Comparison of ENCODE assay signal across 8 cellular contexts in genomic region chr14:54650331-54651017, GRCh38.
DNase-seq lines count a peak whose midpoint lies in the region; TF ChIP-seq lines count a peak whose summit lies in the region.
"Had no signal": no experiment of that assay in that cellular context is flagged by ENCODE, and none has a peak within 500 bp of the region (broad histone marks: within the 10 kb centered on the region; RNA-seq: fewer than 3 reads in every experiment).

No MANE protein-coding gene starts in this region.

- no peak overlapping the region for H4K91ac ChIP-seq in mesenchymal stem cell (ENCODE audit: low read length)

- H3K4me1 ChIP-seq in mesenchymal stem cell (ENCODE audit: control insufficient read depth, insufficient read depth, low read depth, low read length) (peaks cover 9% of the 10 kb centered on the region), uterus (peaks cover 3 to 11% of the 10 kb centered on the region in 2 donors)

- no peak for TF ChIP-seq CTCF in endothelial cell (IDR thresholded peaks at IDR 0.05; ENCODE audit: unreplicated experiment)
- TF ChIP-seq CTCF in uterus (IDR thresholded peaks at IDR 0.05): no peak

- H2BK5ac ChIP-seq in mesenchymal stem cell (ENCODE audit: low read depth, low read length, poor library complexity, severe bottlenecking): peak overlapping the region; percentile 82

- H3K14ac ChIP-seq in mesenchymal stem cell (ENCODE audit: low read length in 2 of 2): no peak overlapping the region

- no peak overlapping the region for H3K4ac ChIP-seq in mesenchymal stem cell (ENCODE audit: low read depth in 1 of 2, low read length in 2 of 2)

- H3K27me3 ChIP-seq in mesenchymal stem cell (ENCODE audit: control insufficient read depth in 1 of 2, insufficient read depth in 1 of 2, low read length in 2 of 2) (no peaks in the 10 kb centered on the region), uterus (no peaks in the 10 kb centered on the region)

- WGBS in mesenchymal stem cell: 6% methylated on average over 10 of the region's 11 CpGs

- DNase-seq in LoVo (ENCODE audit: low spot score) (peak; percentile 8), endothelial cell (ENCODE audit: low spot score) (no peak), mesenchymal stem cell (peak; percentile 96), uterus (peak; percentile 35 to 58), amniotic stem cell (lab: John Stamatoyannopoulos, UW) (no peak), DMS114 treated with DMSO at 0.1 percent for 48 hours (lab: John Stamatoyannopoulos, UW; ENCODE audit: unreplicated experiment) (no peak)
- DNase-seq in activated T-cell treated with anti-CD3 and anti-CD28 coated beads, Interleukin-2, amount 50 U/mL, for 48 hours: no peak
- DNase-seq: SHP77 treated with DMSO at 0.1 percent for 48 hours had no signal

- no peak overlapping the region for H4K8ac ChIP-seq in mesenchymal stem cell (ENCODE audit: low read length)

- no peak for TF ChIP-seq POLR2A in uterus (IDR thresholded peaks at IDR 0.05)

- H2BK12ac ChIP-seq in mesenchymal stem cell (ENCODE audit: low read length in 2 of 2): peak overlapping the region in 1 of 2 experiments; percentile 41

- H3K4me1 Mint-ChIP-seq in endothelial cell (ENCODE audit: unreplicated experiment): peaks cover 39% of the 10 kb centered on the region

- peak overlapping the region; percentile 61 for H2BK120ac ChIP-seq in mesenchymal stem cell (ENCODE audit: low read depth, low read length)

- H2AK5ac ChIP-seq in mesenchymal stem cell (ENCODE audit: low read length, severe bottlenecking): peak overlapping the region; percentile 80

- intact Hi-C loops in uterus (cut with DNase I; ENCODE audit: low total_unique reads): no loop called here

- H3K27ac Mint-ChIP-seq in endothelial cell (ENCODE audit: unreplicated experiment): peak overlapping the region; percentile 87

- H3K9ac ChIP-seq in mesenchymal stem cell (ENCODE audit: low read length): peak overlapping the region; percentile 71

- H3K36me3 Mint-ChIP-seq in endothelial cell (ENCODE audit: low read depth, unreplicated experiment): no peaks in the 10 kb centered on the region

- H3K36me3 ChIP-seq in mesenchymal stem cell (ENCODE audit: control insufficient read depth in 1 of 2, insufficient read depth in 2 of 2, low read depth in 1 of 2, low read length in 2 of 2) (no peaks in the 10 kb centered on the region), uterus (no peaks in the 10 kb centered on the region)

- H3K4me3 Mint-ChIP-seq in endothelial cell (ENCODE audit: unreplicated experiment): no peak overlapping the region

- H3K27me3 Mint-ChIP-seq in endothelial cell (ENCODE audit: unreplicated experiment): peaks cover 12% of the 10 kb centered on the region

- H2BK15ac ChIP-seq in mesenchymal stem cell (ENCODE audit: low read depth, poor library complexity, severe bottlenecking): no peak overlapping the region

- H3K27ac ChIP-seq in mesenchymal stem cell (ENCODE audit: low read length, poor library complexity, severe bottlenecking): peak overlapping the region; percentile 93
- peak overlapping the region; percentile 86 to 97 for H3K27ac ChIP-seq in uterus

- H3K18ac ChIP-seq in mesenchymal stem cell (ENCODE audit: low read depth in 1 of 2, low read length in 2 of 2): peak overlapping the region; percentile 58 to 69

- H2AFZ ChIP-seq in mesenchymal stem cell (ENCODE audit: low read depth, low read length): no peak overlapping the region

- peak overlapping the region; percentile 24 for H3K4me2 ChIP-seq in mesenchymal stem cell (ENCODE audit: low read length, poor library complexity, severe bottlenecking)

- no peaks in the 10 kb centered on the region for H3K9me3 Mint-ChIP-seq in endothelial cell (ENCODE audit: unreplicated experiment)

- peak overlapping the region in 1 of 2 experiments; percentile 43 for H3K23ac ChIP-seq in mesenchymal stem cell (ENCODE audit: low read length in 2 of 2)

- peaks cover 18% of the 10 kb centered on the region for H3K79me1 ChIP-seq in mesenchymal stem cell (replicated peaks; ENCODE audit: low read length, poor library complexity, severe bottlenecking)

- H3K9me3 ChIP-seq in mesenchymal stem cell (ENCODE audit: control insufficient read depth, low read length) (no peaks in the 10 kb centered on the region), uterus (no peaks in the 10 kb centered on the region)

- H3K4me3 ChIP-seq in mesenchymal stem cell (ENCODE audit: insufficient read depth in 1 of 2, low read depth in 1 of 2, low read length in 2 of 2) (peak overlapping the region in 1 of 2 experiments; percentile 5), uterus (no peak overlapping the region)

Comparison
In these comparisons a context has a peak if more than half of its experiments do, and no peak if none do; other contexts are left out.
1. DNase-seq: peak in LoVo (single experiment), mesenchymal stem cell (single experiment) and uterus (2 of 2); none in endothelial cell (single experiment), amniotic stem cell (single experiment), DMS114 treated with DMSO at 0.1 percent for 48 hours (single experiment) and activated T-cell treated with anti-CD3 and anti-CD28 coated beads, Interleukin-2, amount 50 U/mL, for 48 hours (0 of 2).